In genomic region chr7:1407883-1408282, GRCh38 we compare ENCODE assay signal across 14 cellular contexts.
"Had no signal": no experiment of that assay in that cellular context is flagged by ENCODE, and none has a peak within 500 bp of the region (broad histone marks: within the 10 kb centered on the region; RNA-seq: fewer than 3 reads in every experiment).

No MANE protein-coding gene starts in this region.

- ATAC-seq: activated CD4-positive, CD25-positive, alpha-beta regulatory T cell treated with anti-CD3 and anti-CD28 coated beads, Interleukin-2, amount 50 U/mL, for 24 hours; left lobe of liver had no signal

- DNase-seq: activated CD4-positive, alpha-beta T cell treated with anti-CD3 and anti-CD28 coated beads, Interleukin-2, amount 50 U/mL, for 1 hour; activated naive CD4-positive, alpha-beta T cell; activated naive CD8-positive, alpha-beta T cell treated with anti-CD3 and anti-CD28 coated beads, Interleukin-2, amount 10 ng/mL, durations not matched to agents 7 days and 5 days; activated T-cell treated with anti-CD3 and anti-CD28 coated beads for 4 hours; central memory CD4-positive, alpha-beta T cell; cortex of kidney; effector CD4-positive, alpha-beta T cell; mammary epithelial cell; naive B cell; ovary; sigmoid colon; spleen had no signal
